1 cellular context compared by ENCODE assay signal in genomic region chr15:101185336-101185735, GRCh38.
TF ChIP-seq lines count a peak whose summit lies in the region.

No MANE protein-coding gene starts in this region.

TF ChIP-seq in WTC11, 78 proteins besides CTCF, POLR2A, EP300 and RAD21 (continued from another document):
- TF ChIP-seq ZNF281 (CRISPR knock-in tag; IDR thresholded peaks at IDR 0.05) (no peak), EMX1 (CRISPR knock-in tag; IDR thresholded peaks at IDR 0.05) (no peak), FOXP1 (CRISPR knock-in tag; IDR thresholded peaks at IDR 0.05; ENCODE audit: borderline replicate concordance) (no peak), ZNF532 (CRISPR knock-in tag; IDR thresholded peaks at IDR 0.05; ENCODE audit: borderline replicate concordance) (no peak), USF1 (CRISPR knock-in tag; IDR thresholded peaks at IDR 0.05) (no peak), NFYB (CRISPR knock-in tag; conservative IDR thresholded peaks at IDR 0.05; ENCODE audit: low read depth) (no peak), FOXP4 (CRISPR knock-in tag; IDR thresholded peaks at IDR 0.05) (no peak), CREB1 (CRISPR knock-in tag; IDR thresholded peaks at IDR 0.05) (no peak), E2F1 (CRISPR knock-in tag; IDR thresholded peaks at IDR 0.05) (no peak), NFE2L1 (CRISPR knock-in tag; IDR thresholded peaks at IDR 0.05) (no peak), ZNF671 (CRISPR knock-in tag; IDR thresholded peaks at IDR 0.05) (no peak)
